Comparison of ENCODE assay signal across 10 cellular contexts in the genomic region with DNA sequence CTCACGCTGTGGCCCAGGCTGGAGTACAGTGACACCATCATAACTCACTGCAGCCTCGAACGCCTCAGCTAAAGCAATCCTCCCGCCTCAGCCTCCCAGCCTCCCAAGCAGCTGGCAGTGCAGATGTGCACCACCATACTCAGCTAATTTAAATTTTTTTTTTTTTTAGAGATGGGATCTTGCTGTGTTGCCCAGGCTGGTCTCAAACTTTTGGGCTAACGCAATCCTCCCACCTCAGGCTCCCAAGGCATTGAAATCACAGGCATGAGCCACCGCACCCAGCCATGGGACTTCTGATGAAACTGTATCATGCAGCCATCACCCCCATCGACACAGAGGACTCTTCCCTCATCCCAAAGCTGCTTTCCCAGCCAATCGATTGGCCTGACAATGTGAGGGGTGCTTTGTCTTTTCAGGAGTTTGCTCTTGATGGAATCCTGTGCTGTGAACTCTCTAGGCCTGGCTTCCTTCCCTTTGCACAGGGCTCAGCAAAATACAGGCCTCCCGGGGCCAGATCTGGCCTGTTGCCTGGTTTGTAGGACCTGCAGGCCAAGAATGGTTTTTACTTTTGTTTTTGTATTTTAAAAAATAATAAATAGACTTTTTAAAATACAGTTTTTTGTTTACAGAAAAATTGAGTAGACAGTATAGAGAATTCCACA. TPM values are rescaled to one million over a fixed set of nuclear protein-coding genes. Genes with fewer than 3 reads are reported as not detected.
DNase-seq lines count a peak whose midpoint lies in the region; ATAC-seq and TF ChIP-seq lines count a peak whose summit lies in the region.
"Had no signal": no experiment of that assay in that cellular context is flagged by ENCODE, and none has a peak within 500 bp of the region (broad histone marks: within the 10 kb centered on the region; RNA-seq: fewer than 3 reads in every experiment).

No MANE protein-coding gene starts in this region.

- no peak for TF ChIP-seq RAD21 in HCT116 (IDR thresholded peaks at IDR 0.05; ENCODE audit: low read depth)

- H3K9me3 ChIP-seq in HCT116 (ENCODE audit: control insufficient read depth in 1 of 2, insufficient read depth in 1 of 2, low read depth in 1 of 2, low read length in 2 of 2), result peaks cover 0 to 7% of the 10 kb centered on the region in 2 experiments; a peak in 1 of 4 replicates

- intact Hi-C loops in HCT116 (cut with micrococcal nuclease), result no loop called here

- H3K36me3 ChIP-seq in HCT116 (ENCODE audit: control insufficient read depth in 1 of 2, insufficient read depth in 2 of 2, low read length in 2 of 2) (no peaks in the 10 kb centered on the region), brain microvascular endothelial cell (replicated peaks) (no peaks in the 10 kb centered on the region)
- H3K36me3 ChIP-seq: cardiac muscle cell had no signal

- no peaks in the 10 kb centered on the region for H3K36me3 Mint-ChIP-seq in activated CD4-positive, alpha-beta T cell treated with anti-CD3 and anti-CD28 coated beads, Interleukin-2, amount 10 ng/mL, durations not matched to agents 7 days and 5 days (ENCODE audit: low read depth)

- no peak overlapping the region for H3K4me3 Mint-ChIP-seq in activated CD4-positive, alpha-beta T cell treated with anti-CD3 and anti-CD28 coated beads, Interleukin-2, amount 10 ng/mL, durations not matched to agents 7 days and 5 days

- H3K9me3 Mint-ChIP-seq in activated CD4-positive, alpha-beta T cell treated with anti-CD3 and anti-CD28 coated beads, Interleukin-2, amount 10 ng/mL, durations not matched to agents 7 days and 5 days, result no peaks in the 10 kb centered on the region

- H3K4me2 ChIP-seq in HCT116 (ENCODE audit: low read length), result peak overlapping the region; percentile 70

- no peak for TF ChIP-seq CTCF in HCT116 (IDR thresholded peaks at IDR 0.05 in 2 of 3, conservative IDR thresholded peaks at IDR 0.05 in 1 of 3; ENCODE audit: borderline replicate concordance in 1 of 3, insufficient read depth in 1 of 3, low read depth in 2 of 3, low read length in 2 of 3)
- no peak for TF ChIP-seq CTCF in brain microvascular endothelial cell (IDR thresholded peaks at IDR 0.05; ENCODE audit: low read depth, low read length, missing control alignments)

- no peak overlapping the region for H3K9ac ChIP-seq in HCT116 (ENCODE audit: low read length)

- H3K27me3 Mint-ChIP-seq in activated CD4-positive, alpha-beta T cell treated with anti-CD3 and anti-CD28 coated beads, Interleukin-2, amount 10 ng/mL, durations not matched to agents 7 days and 5 days, result no peaks in the 10 kb centered on the region

- H3K79me2 ChIP-seq in HCT116 (ENCODE audit: insufficient read depth, low read length), result no peaks in the 10 kb centered on the region

- H3K4me3 ChIP-seq in HCT116 (replicated peaks in 1 of 2; ENCODE audit: low read depth in 1 of 2, low read length in 2 of 2), result no peak overlapping the region
- no peak overlapping the region for H3K4me3 ChIP-seq in brain microvascular endothelial cell (ENCODE audit: low read depth, low read length)
- H3K4me3 ChIP-seq: cardiac muscle cell had no signal

- H3K27me3 ChIP-seq in HCT116 (ENCODE audit: insufficient read depth, low read length) (no peaks in the 10 kb centered on the region), brain microvascular endothelial cell (replicated peaks) (no peaks in the 10 kb centered on the region)
- H3K27me3 ChIP-seq: cardiac muscle cell had no signal

- no peak overlapping the region for H2AFZ ChIP-seq in HCT116 (ENCODE audit: low read depth, low read length, poor library complexity, severe bottlenecking)

- TSS peak; percentile 82 for BruUV-seq in HCT116 (replicated peaks; lab: Mats Ljungman, UMichigan)

- no peaks in the 10 kb centered on the region for H3K9me2 ChIP-seq in HCT116 (ENCODE audit: insufficient read depth)

- CTCF ChIA-PET in HCT116 (lab: Charles Lee), result no interaction called here
- CTCF ChIA-PET in activated CD4-positive, alpha-beta T cell treated with anti-CD3 and anti-CD28 coated beads, Interleukin-2, amount 10 ng/mL, durations not matched to agents 7 days and 5 days (lab: Charles Lee), result interaction anchor here (0.6 to 1.3 kb wide), 2 partner anchors 10 to 86 kb away, joined by 3 to 5 read pairs; no protein-coding TSS in a partner anchor

- no peak overlapping the region for H3K27ac Mint-ChIP-seq in activated CD4-positive, alpha-beta T cell treated with anti-CD3 and anti-CD28 coated beads, Interleukin-2, amount 10 ng/mL, durations not matched to agents 7 days and 5 days

- no peak for TF ChIP-seq POLR2A in HCT116 (IDR thresholded peaks at IDR 0.05; ENCODE audit: borderline replicate concordance, extremely low read depth, insufficient read depth, insufficient read length)

- H4K20me1 ChIP-seq in HCT116 (ENCODE audit: insufficient read depth), result no peaks in the 10 kb centered on the region

- POLR2A ChIA-PET in HCT116 (lab: Charles Lee), result interaction anchor here (0.7 kb wide), 1 partner anchor 15 kb away, joined by 3 read pairs; no protein-coding TSS in a partner anchor
- POLR2A ChIA-PET in activated CD4-positive, alpha-beta T cell treated with anti-CD3 and anti-CD28 coated beads, Interleukin-2, amount 10 ng/mL, durations not matched to agents 7 days and 5 days (lab: Charles Lee), result no interaction called here

- peaks cover 6 to 37% of the 10 kb centered on the region in 2 experiments; a peak in 3 of 4 replicates for H3K4me1 ChIP-seq in HCT116 (ENCODE audit: control insufficient read depth in 1 of 2, insufficient read depth in 2 of 2, low read length in 2 of 2)

- no peak for DNase-seq in HCT116 (ENCODE audit: low read depth, low spot score)
- peak; percentile 47 for DNase-seq in brain microvascular endothelial cell
- peak; percentile 77 for DNase-seq in iris pigment epithelial cell (ENCODE audit: low read depth)
- DNase-seq in stromal cell of bone marrow (ENCODE audit: low read depth), result peak; percentile 73
- DNase-seq in activated CD4-positive, alpha-beta T cell treated with anti-CD3 and anti-CD28 coated beads, Interleukin-2, amount 10 ng/mL, durations not matched to agents 7 days and 5 days, result no peak
- DNase-seq in activated naive CD4-positive, alpha-beta T cell treated with anti-CD3 and anti-CD28 coated beads, Interleukin-2, amount 50 U/mL, for 16 hours, result no peak
- no peak for DNase-seq in NCI-H1930 (lab: John Stamatoyannopoulos, UW)
- DNase-seq: activated CD4-positive, alpha-beta T cell treated with anti-CD3 and anti-CD28 coated beads, Interleukin-2, amount 50 U/mL, for 48 hours had no signal

- ATAC-seq in HCT116 (no peak), GM18861 (IDR thresholded peaks at IDR 0.05; ENCODE audit: unreplicated experiment) (no peak)

- in situ Hi-C loops in brain microvascular endothelial cell (cut with HindIII; ENCODE audit: low pct_ligation_motif_present, low sequenced_read_pairs), result no loop called here

- no peak overlapping the region for H3K27ac ChIP-seq in HCT116 (ENCODE audit: low read depth, low read length)
- no peak overlapping the region for H3K27ac ChIP-seq in brain microvascular endothelial cell
- H3K27ac ChIP-seq: cardiac muscle cell had no signal

- H3K4me1 Mint-ChIP-seq in activated CD4-positive, alpha-beta T cell treated with anti-CD3 and anti-CD28 coated beads, Interleukin-2, amount 10 ng/mL, durations not matched to agents 7 days and 5 days, result no peaks in the 10 kb centered on the region

- RAD21 ChIA-PET in HCT116 (lab: Charles Lee; ENCODE audit: low non-redundant PET in 1 of 2, low total read pairs in 2 of 2, uncharacterized antibody in 2 of 2, unreplicated experiment in 2 of 2), result no interaction called here

TF ChIP-seq in HCT116, 20 proteins besides CTCF, POLR2A, EP300 and RAD21:
- TF ChIP-seq, protein P1, sequence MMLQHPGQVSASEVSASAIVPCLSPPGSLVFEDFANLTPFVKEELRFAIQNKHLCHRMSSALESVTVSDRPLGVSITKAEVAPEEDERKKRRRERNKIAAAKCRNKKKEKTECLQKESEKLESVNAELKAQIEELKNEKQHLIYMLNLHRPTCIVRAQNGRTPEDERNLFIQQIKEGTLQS (IDR thresholded peaks at IDR 0.05), result no peak
- no peak for TF ChIP-seq ELF1 (IDR thresholded peaks at IDR 0.05; ENCODE audit: borderline replicate concordance, low read depth)
- no peak for TF ChIP-seq EZH2 (IDR thresholded peaks at IDR 0.05)
- TF ChIP-seq FOSL1 (IDR thresholded peaks at IDR 0.05; ENCODE audit: low read depth), result no peak
- TF ChIP-seq TCF7L2 (IDR thresholded peaks at IDR 0.05; ENCODE audit: borderline replicate concordance, extremely low read depth, insufficient read depth, insufficient read length), result no peak
- no peak for TF ChIP-seq SP1 (IDR thresholded peaks at IDR 0.05; ENCODE audit: low read depth)
TF ChIP-seq in HCT116: peak in this region for 0.

RNA-seq across cellular contexts. Expression of gene NCOR2, which starts 59.6 kb away (rescaled TPM):
- 153 TPM for total RNA-seq in HCT116 (2021; ENCODE audit: unreplicated experiment)
- 84.8 and 92.4 TPM in 2 replicates for polyA plus RNA-seq in HCT116 (2012)
- total RNA-seq in activated CD4-positive, alpha-beta T cell treated with anti-CD3 and anti-CD28 coated beads, Interleukin-2, amount 10 ng/mL, durations not matched to agents 7 days and 5 days, result 100 to 1,000 TPM in 1 of 2 experiments, 10 to 100 TPM in 1; 96.4 to 102 TPM

Comparison
In these comparisons a context has a peak if more than half of its experiments do, and no peak if none do; other contexts are left out.
1. DNase-seq: peak in brain microvascular endothelial cell (single experiment), iris pigment epithelial cell (single experiment) and stromal cell of bone marrow (single experiment); none in HCT116 (single experiment), activated CD4-positive, alpha-beta T cell treated with anti-CD3 and anti-CD28 coated beads, Interleukin-2, amount 10 ng/mL, durations not matched to agents 7 days and 5 days (single experiment), activated naive CD4-positive, alpha-beta T cell treated with anti-CD3 and anti-CD28 coated beads, Interleukin-2, amount 50 U/mL, for 16 hours (single experiment) and NCI-H1930 (0 of 2).